ENCODE assay signal across 1 cellular context in the genomic region with DNA sequence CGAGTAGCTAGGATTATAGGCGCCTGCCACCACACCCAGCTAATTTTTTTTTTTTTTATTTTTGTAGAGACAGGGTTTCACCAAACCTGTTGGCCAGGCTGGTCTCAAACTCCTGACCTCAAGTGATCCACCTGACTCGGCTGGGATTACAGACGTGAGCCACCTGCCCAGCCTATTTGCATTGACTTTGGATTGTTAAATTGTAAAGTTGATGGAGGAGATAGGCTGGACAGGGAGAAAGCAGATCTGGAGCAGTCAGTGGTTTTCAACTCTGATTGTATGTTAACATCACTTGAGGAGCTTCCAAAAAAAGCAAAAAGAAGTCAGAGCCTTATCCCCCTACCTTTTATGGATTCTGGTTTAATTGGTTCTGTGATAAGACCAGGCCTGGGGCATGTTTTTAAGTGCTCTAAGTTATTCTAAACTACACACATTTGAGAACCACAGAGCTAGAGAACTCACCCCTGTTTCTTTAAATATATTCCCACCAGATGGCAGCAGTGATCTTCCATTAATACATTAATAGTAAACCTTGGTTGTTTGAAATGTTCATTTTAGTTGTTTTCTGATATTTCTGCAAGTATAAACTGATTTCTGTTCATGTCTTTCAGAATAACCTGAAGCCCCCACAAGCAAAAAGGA.
TF ChIP-seq lines count a peak whose summit lies in the region.

No MANE protein-coding gene starts in this region.

TF ChIP-seq in GM12878, 131 proteins besides CTCF, POLR2A, EP300 and RAD21:
- no peak for TF ChIP-seq DPF2 (IDR thresholded peaks at IDR 0.05)
- no peak for TF ChIP-seq ZNF687 (IDR thresholded peaks at IDR 0.05)
- no peak for TF ChIP-seq MEF2B (IDR thresholded peaks at IDR 0.05; ENCODE audit: partially characterized antibody, poor library complexity, severe bottlenecking)
- no peak for TF ChIP-seq IKZF1 (conservative IDR thresholded peaks at IDR 0.05)
- no peak for TF ChIP-seq HDAC2 (IDR thresholded peaks at IDR 0.05)
- no peak for TF ChIP-seq PAX5 (IDR thresholded peaks at IDR 0.05; ENCODE audit: borderline replicate concordance, low read depth, low read length)
- no peak for TF ChIP-seq TAF1 (IDR thresholded peaks at IDR 0.05; ENCODE audit: borderline replicate concordance, low read depth, low read length)
- TF ChIP-seq, protein P1, sequence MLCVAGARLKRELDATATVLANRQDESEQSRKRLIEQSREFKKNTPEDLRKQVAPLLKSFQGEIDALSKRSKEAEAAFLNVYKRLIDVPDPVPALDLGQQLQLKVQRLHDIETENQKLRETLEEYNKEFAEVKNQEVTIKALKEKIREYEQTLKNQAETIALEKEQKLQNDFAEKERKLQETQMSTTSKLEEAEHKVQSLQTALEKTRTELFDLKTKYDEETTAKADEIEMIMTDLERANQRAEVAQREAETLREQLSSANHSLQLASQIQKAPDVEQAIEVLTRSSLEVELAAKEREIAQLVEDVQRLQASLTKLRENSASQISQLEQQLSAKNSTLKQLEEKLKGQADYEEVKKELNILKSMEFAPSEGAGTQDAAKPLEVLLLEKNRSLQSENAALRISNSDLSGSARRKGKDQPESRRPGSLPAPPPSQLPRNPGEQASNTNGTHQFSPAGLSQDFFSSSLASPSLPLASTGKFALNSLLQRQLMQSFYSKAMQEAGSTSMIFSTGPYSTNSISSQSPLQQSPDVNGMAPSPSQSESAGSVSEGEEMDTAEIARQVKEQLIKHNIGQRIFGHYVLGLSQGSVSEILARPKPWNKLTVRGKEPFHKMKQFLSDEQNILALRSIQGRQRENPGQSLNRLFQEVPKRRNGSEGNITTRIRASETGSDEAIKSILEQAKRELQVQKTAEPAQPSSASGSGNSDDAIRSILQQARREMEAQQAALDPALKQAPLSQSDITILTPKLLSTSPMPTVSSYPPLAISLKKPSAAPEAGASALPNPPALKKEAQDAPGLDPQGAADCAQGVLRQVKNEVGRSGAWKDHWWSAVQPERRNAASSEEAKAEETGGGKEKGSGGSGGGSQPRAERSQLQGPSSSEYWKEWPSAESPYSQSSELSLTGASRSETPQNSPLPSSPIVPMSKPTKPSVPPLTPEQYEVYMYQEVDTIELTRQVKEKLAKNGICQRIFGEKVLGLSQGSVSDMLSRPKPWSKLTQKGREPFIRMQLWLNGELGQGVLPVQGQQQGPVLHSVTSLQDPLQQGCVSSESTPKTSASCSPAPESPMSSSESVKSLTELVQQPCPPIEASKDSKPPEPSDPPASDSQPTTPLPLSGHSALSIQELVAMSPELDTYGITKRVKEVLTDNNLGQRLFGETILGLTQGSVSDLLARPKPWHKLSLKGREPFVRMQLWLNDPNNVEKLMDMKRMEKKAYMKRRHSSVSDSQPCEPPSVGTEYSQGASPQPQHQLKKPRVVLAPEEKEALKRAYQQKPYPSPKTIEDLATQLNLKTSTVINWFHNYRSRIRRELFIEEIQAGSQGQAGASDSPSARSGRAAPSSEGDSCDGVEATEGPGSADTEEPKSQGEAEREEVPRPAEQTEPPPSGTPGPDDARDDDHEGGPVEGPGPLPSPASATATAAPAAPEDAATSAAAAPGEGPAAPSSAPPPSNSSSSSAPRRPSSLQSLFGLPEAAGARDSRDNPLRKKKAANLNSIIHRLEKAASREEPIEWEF (IDR thresholded peaks at IDR 0.05; ENCODE audit: insufficient replicate concordance, low read depth, low read length) = no peak
- no peak for TF ChIP-seq ASH2L (IDR thresholded peaks at IDR 0.05; ENCODE audit: borderline replicate concordance, low read depth)
- no peak for TF ChIP-seq NRF1 (conservative IDR thresholded peaks at IDR 0.05; ENCODE audit: low read depth, low read length)
- TF ChIP-seq RFX5 (IDR thresholded peaks at IDR 0.05; ENCODE audit: low read depth, low read length) = no peak
